ENCODE assay signal across 8 cellular contexts in the genomic region with DNA sequence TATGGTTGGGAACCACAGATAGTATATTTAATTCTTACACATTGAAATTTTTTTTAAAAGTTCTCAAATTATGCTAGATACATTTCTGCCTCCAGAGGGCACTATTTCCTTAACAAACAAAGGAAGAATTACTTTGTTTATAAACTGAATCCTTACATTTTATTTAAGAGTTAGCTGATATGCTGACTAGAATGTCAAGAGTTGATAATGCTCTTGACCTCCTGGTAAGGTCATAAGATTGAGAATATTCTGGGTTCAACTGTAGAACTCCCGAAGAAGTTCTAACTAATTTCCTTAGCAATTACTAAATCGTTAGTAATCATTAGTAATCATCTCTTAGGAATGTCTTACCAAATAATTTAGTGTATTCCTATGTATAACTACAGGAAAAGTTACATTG.
DNase-seq lines count a peak whose midpoint lies in the region; ATAC-seq, FAIRE-seq and TF ChIP-seq lines count a peak whose summit lies in the region.

No MANE protein-coding gene starts in this region.

- FAIRE-seq in HepG2 (lab: Jason Lieb, UNC), result peak; percentile 4

- H3K27me3 ChIP-seq in body of pancreas (no peaks in the 10 kb centered on the region), HepG2 (ENCODE audit: control insufficient read depth in 1 of 2, insufficient read depth in 2 of 2, low read length in 2 of 2) (no peaks in the 10 kb centered on the region)

- 68 to 72% methylated on average over 2 of the region's 2 CpGs for WGBS in body of pancreas, 2 donors
- 98% methylated on average over 2 of the region's 2 CpGs for whole genome bisulfite sequencing in HepG2 (ENCODE audit: low lambda C conversion rate)
- WGBS in lower leg skin, 2 donors, result 36 to 41% methylated on average over 2 of the region's 2 CpGs

- no peaks in the 10 kb centered on the region for H3K36me3 ChIP-seq in body of pancreas (replicated peaks in 1 of 2; ENCODE audit: insufficient read depth in 1 of 2, low read depth in 2 of 2)
- peaks cover 0 to 1% of the 10 kb centered on the region in 2 experiments; a peak in 1 of 5 replicates for H3K36me3 ChIP-seq in HepG2 (replicated peaks in 1 of 2; ENCODE audit: control insufficient read depth in 1 of 2, insufficient read depth in 2 of 2, low read length in 2 of 2)

- H4K20me1 ChIP-seq in HepG2 (ENCODE audit: insufficient read depth, low read length), result no peaks in the 10 kb centered on the region

- H3K79me2 ChIP-seq in HepG2 (ENCODE audit: insufficient read depth, low read length), result no peaks in the 10 kb centered on the region

- TF ChIP-seq EP300 in HepG2 (IDR thresholded peaks at IDR 0.05; ENCODE audit: low read depth in 2 of 2, low read length in 2 of 2) (no peak), HepG2 (CRISPR knock-in tag; IDR thresholded peaks at IDR 0.05; ENCODE audit: borderline replicate concordance) (no peak)

- H3K4me3 ChIP-seq in body of pancreas (no peak overlapping the region), HepG2 (replicated peaks in 1 of 3; ENCODE audit: insufficient read depth in 1 of 3, low read depth in 2 of 3, low read length in 3 of 3) (no peak overlapping the region), lower leg skin (ENCODE audit: low read depth, poor library complexity, severe bottlenecking) (no peak overlapping the region)

- no peak overlapping the region for H3K4me2 ChIP-seq in HepG2 (ENCODE audit: low read depth, low read length)

- H2AFZ ChIP-seq in HepG2 (ENCODE audit: low read length), result no peak overlapping the region

- peak; percentile 5 for DNase-seq in NCI-H345 (lab: John Stamatoyannopoulos, UW)
- DNase-seq in NCI-H345 treated with DMSO at 0.1 percent for 48 hours (lab: John Stamatoyannopoulos, UW; ENCODE audit: unreplicated experiment), result no peak
- DNase-seq in MV-4-11 (lab: John Stamatoyannopoulos, UW), result peak; percentile 10
- DNase-seq in body of pancreas, result no peak
- peak; percentile 41 for DNase-seq in HepG2 (ENCODE audit: low spot score)
- no peak for DNase-seq in stimulated activated CD4-positive, alpha-beta T cell treated with anti-CD3 and anti-CD28 coated beads, Interleukin-12 subunit alpha, Interleukin-12 subunit beta, amount 100 ng/mL, for 4 hours
- no peak for DNase-seq in lower leg skin (ENCODE audit: low spot score in 2 of 2)
- DNase-seq in middle frontal gyrus (ENCODE audit: extremely low spot score, low spot score), result no peak

- no peaks in the 10 kb centered on the region for H3K9me3 ChIP-seq in body of pancreas
- no peaks in the 10 kb centered on the region for H3K9me3 ChIP-seq in HepG2 (ENCODE audit: low read length)

- no peak for ATAC-seq in body of pancreas
- ATAC-seq in HepG2, result no peak

- no TSS peak for BruUV-seq in HepG2 (replicated peaks; lab: Mats Ljungman, UMichigan)

- POLR2A ChIA-PET in HepG2 (lab: Yijun Ruan, JAX), result no interaction called here

- H3K27ac ChIP-seq in body of pancreas, result no peak overlapping the region
- H3K27ac ChIP-seq in HepG2 (ENCODE audit: extremely low read length, insufficient read depth, low read length), result no peak overlapping the region

- CTCF ChIA-PET in HepG2 (lab: Yijun Ruan, JAX; ENCODE audit: low intra/inter-chr PET ratio, low total read pairs), result no interaction called here

- no peak for TF ChIP-seq RAD21 in HepG2 (CRISPR knock-in tag; IDR thresholded peaks at IDR 0.05)

- peak; percentile 43 to 58 (median 52) for TF ChIP-seq CTCF in body of pancreas (IDR thresholded peaks at IDR 0.05)
- TF ChIP-seq CTCF in HepG2 (CRISPR knock-in tag; IDR thresholded peaks at IDR 0.05), result peak; percentile 25
- TF ChIP-seq CTCF in lower leg skin (IDR thresholded peaks at IDR 0.05), result no peak

- TF ChIP-seq POLR2A in body of pancreas (IDR thresholded peaks at IDR 0.05), result no peak
- TF ChIP-seq POLR2A in HepG2 (IDR thresholded peaks at IDR 0.05; ENCODE audit: insufficient read depth in 1 of 2, low read depth in 2 of 2, low read length in 2 of 2), result no peak
- TF ChIP-seq POLR2A in lower leg skin (IDR thresholded peaks at IDR 0.05), result no peak

- intact Hi-C loops in body of pancreas (cut with DNase I) (no loop called here), HepG2 (cut with micrococcal nuclease; ENCODE audit: unreplicated experiment) (no loop called here), lower leg skin (cut with DNase I; ENCODE audit: low total_unique reads) (no loop called here)

- in situ Hi-C loops in HepG2 (cut with HindIII; ENCODE audit: extremely low pct_ligation_motif_present, low pct_unique_long_range_greater_than_20kb), result no loop called here

- H3K4me1 ChIP-seq in body of pancreas (no peaks in the 10 kb centered on the region), HepG2 (ENCODE audit: insufficient read depth, low read length) (peaks cover 3% of the 10 kb centered on the region)

- H3K9ac ChIP-seq in HepG2 (ENCODE audit: insufficient read depth, low read depth, low read length), result no peak overlapping the region

TF ChIP-seq in HepG2, 621 proteins besides CTCF, POLR2A, EP300 and RAD21:
- TF ChIP-seq, protein P1, sequence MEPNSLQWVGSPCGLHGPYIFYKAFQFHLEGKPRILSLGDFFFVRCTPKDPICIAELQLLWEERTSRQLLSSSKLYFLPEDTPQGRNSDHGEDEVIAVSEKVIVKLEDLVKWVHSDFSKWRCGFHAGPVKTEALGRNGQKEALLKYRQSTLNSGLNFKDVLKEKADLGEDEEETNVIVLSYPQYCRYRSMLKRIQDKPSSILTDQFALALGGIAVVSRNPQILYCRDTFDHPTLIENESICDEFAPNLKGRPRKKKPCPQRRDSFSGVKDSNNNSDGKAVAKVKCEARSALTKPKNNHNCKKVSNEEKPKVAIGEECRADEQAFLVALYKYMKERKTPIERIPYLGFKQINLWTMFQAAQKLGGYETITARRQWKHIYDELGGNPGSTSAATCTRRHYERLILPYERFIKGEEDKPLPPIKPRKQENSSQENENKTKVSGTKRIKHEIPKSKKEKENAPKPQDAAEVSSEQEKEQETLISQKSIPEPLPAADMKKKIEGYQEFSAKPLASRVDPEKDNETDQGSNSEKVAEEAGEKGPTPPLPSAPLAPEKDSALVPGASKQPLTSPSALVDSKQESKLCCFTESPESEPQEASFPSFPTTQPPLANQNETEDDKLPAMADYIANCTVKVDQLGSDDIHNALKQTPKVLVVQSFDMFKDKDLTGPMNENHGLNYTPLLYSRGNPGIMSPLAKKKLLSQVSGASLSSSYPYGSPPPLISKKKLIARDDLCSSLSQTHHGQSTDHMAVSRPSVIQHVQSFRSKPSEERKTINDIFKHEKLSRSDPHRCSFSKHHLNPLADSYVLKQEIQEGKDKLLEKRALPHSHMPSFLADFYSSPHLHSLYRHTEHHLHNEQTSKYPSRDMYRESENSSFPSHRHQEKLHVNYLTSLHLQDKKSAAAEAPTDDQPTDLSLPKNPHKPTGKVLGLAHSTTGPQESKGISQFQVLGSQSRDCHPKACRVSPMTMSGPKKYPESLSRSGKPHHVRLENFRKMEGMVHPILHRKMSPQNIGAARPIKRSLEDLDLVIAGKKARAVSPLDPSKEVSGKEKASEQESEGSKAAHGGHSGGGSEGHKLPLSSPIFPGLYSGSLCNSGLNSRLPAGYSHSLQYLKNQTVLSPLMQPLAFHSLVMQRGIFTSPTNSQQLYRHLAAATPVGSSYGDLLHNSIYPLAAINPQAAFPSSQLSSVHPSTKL (CRISPR knock-in tag; IDR thresholded peaks at IDR 0.05), result 0 out of 2 replicates have a peak, but pooled peaks have one; percentile 6
- peak; percentile 19 for TF ChIP-seq STAG1 (CRISPR knock-in tag; IDR thresholded peaks at IDR 0.05)
- TF ChIP-seq, protein P2, sequence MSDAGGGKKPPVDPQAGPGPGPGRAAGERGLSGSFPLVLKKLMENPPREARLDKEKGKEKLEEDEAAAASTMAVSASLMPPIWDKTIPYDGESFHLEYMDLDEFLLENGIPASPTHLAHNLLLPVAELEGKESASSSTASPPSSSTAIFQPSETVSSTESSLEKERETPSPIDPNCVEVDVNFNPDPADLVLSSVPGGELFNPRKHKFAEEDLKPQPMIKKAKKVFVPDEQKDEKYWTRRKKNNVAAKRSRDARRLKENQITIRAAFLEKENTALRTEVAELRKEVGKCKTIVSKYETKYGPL (CRISPR knock-in tag; IDR thresholded peaks at IDR 0.05), result no peak
- TF ChIP-seq TEAD3 (CRISPR knock-in tag; optimal IDR thresholded peaks at IDR 0.05; ENCODE audit: borderline replicate concordance), result peak; percentile 91
- TF ChIP-seq ZNF619 (CRISPR knock-in tag; IDR thresholded peaks at IDR 0.05), result no peak

Comparison
In these comparisons a context has a peak if more than half of its experiments do, and no peak if none do; other contexts are left out.
1. DNase-seq: peak in NCI-H345 (single experiment), MV-4-11 (single experiment) and HepG2 (single experiment); none in NCI-H345 treated with DMSO at 0.1 percent for 48 hours (single experiment), body of pancreas (0 of 4), stimulated activated CD4-positive, alpha-beta T cell treated with anti-CD3 and anti-CD28 coated beads, Interleukin-12 subunit alpha, Interleukin-12 subunit beta, amount 100 ng/mL, for 4 hours (single experiment), lower leg skin (0 of 2) and middle frontal gyrus (single experiment).
2. CTCF ChIP-seq: peak in body of pancreas (7 of 7) and HepG2 (single experiment); none in lower leg skin (0 of 3).